Comparison of ENCODE assay signal across 8 cellular contexts in genomic region chr16:30005341-30006094, GRCh38. TPM values are rescaled to one million over a fixed set of nuclear protein-coding genes. Genes with fewer than 3 reads are reported as not detected.
DNase-seq lines count a peak whose midpoint lies in the region; TF ChIP-seq lines count a peak whose summit lies in the region.

No MANE protein-coding gene starts in this region.

- peaks cover 8% of the 10 kb centered on the region for H3K36me3 ChIP-seq in fibroblast of lung (ENCODE audit: control insufficient read depth, insufficient read depth, low read length)
- peaks cover 57% of the 10 kb centered on the region for H3K36me3 ChIP-seq in neutrophil

- H3K79me2 ChIP-seq in fibroblast of lung (ENCODE audit: control insufficient read depth, insufficient read depth, low read length): no peaks in the 10 kb centered on the region

- no peaks in the 10 kb centered on the region for H3K4me1 ChIP-seq in fibroblast of lung (ENCODE audit: control insufficient read depth, extremely low read depth, insufficient read depth, low read length)
- H3K4me1 ChIP-seq in neutrophil (ENCODE audit: control insufficient read depth in 1 of 2, insufficient read depth in 1 of 2, low read depth in 1 of 2, low read length in 1 of 2): peaks cover 0 to under 1% of the 10 kb centered on the region in 2 experiments

- H3K9me3 ChIP-seq in fibroblast of lung (ENCODE audit: control insufficient read depth, insufficient read depth, low read depth, low read length): no peaks in the 10 kb centered on the region
- H3K9me3 ChIP-seq in neutrophil: no peaks in the 10 kb centered on the region

- H3K27ac ChIP-seq in fibroblast of lung (ENCODE audit: insufficient read depth, low read length) (no peak overlapping the region), neutrophil (no peak overlapping the region)

- H3K9ac ChIP-seq in fibroblast of lung (ENCODE audit: insufficient read depth, low read length): no peak overlapping the region

- TF ChIP-seq CTCF in fibroblast of lung (conservative IDR thresholded peaks at IDR 0.05 in 1 of 2, IDR thresholded peaks at IDR 0.05 in 1 of 2; ENCODE audit: low read depth in 1 of 2, low read length in 2 of 2) (peak; percentile 77 to 83), neutrophil (IDR thresholded peaks at IDR 0.05) (peak; percentile 29)

- DNase-seq in NCI-H526 (lab: John Stamatoyannopoulos, UW) (peak; percentile 28 to 82), NCI-H526 treated with DMSO at 0.1 percent for 48 hours (lab: John Stamatoyannopoulos, UW) (no peak), LHCN-M2 (ENCODE audit: low read depth) (peak; percentile 31), fibroblast of lung (ENCODE audit: low read depth in 2 of 2) (peak in 1 of 2 donors; percentile 45), UCSD-AML1 (lab: John Stamatoyannopoulos, UW; ENCODE audit: unreplicated experiment) (no peak), superior temporal gyrus (ENCODE audit: extremely low spot score) (no peak)
- peak; percentile 40 to 48 for DNase-seq in activated CD4-positive, alpha-beta T cell treated with anti-CD3 and anti-CD28 coated beads for 4 hours

- H4K20me1 ChIP-seq in fibroblast of lung (ENCODE audit: control insufficient read depth, extremely low read depth, insufficient read depth, low read length): no peaks in the 10 kb centered on the region

- H3K4me3 ChIP-seq in fibroblast of lung (replicated peaks in 1 of 4; ENCODE audit: control extremely low read depth in 1 of 4, insufficient read depth in 1 of 4, low read depth in 3 of 4, low read length in 4 of 4): no peak overlapping the region
- no peak overlapping the region for H3K4me3 ChIP-seq in neutrophil (ENCODE audit: low read depth in 1 of 2, low read length in 1 of 2)

- no peak overlapping the region for H2AFZ ChIP-seq in fibroblast of lung (ENCODE audit: low read length)

- H3K4me2 ChIP-seq in fibroblast of lung (ENCODE audit: extremely low read depth, insufficient read depth, low read length): no peak overlapping the region

- peaks cover 7% of the 10 kb centered on the region for H3K27me3 ChIP-seq in fibroblast of lung (ENCODE audit: control insufficient read depth, insufficient read depth, low read length)
- peaks cover 20% of the 10 kb centered on the region for H3K27me3 ChIP-seq in neutrophil

RNA-seq across cellular contexts. Expression of gene DOC2A, which starts 5.3 kb away (rescaled TPM):
- total RNA-seq in LHCN-M2 (2014; rRNA removed) (not detected in 2 replicates), fibroblast of lung (0.26 and 0.33 TPM in 2 replicates)
- not detected for polyA plus RNA-seq in LHCN-M2 (2012)
- polyA plus RNA-seq in fibroblast of lung: 0.03 TPM in 1 of 2 replicates, not detected in the other
- not detected in 2 replicates for polyA plus RNA-seq in fibroblast of lung (2012)
- polyA minus RNA-seq in fibroblast of lung (ENCODE audit: low replicate concordance): not detected in 2 replicates

RNA-seq across cellular contexts. Expression of gene INO80E, which starts 9.5 kb away (rescaled TPM):
- total RNA-seq in LHCN-M2 (2014; rRNA removed) (116 and 194 TPM in 2 replicates), fibroblast of lung (16.3 and 18.5 TPM in 2 replicates)
- polyA plus RNA-seq in LHCN-M2 (2012): 76.4 TPM
- 21.9 and 37.1 TPM in 2 replicates for polyA plus RNA-seq in fibroblast of lung
- 41.6 and 62.5 TPM in 2 replicates for polyA plus RNA-seq in fibroblast of lung (2012)
- polyA minus RNA-seq in fibroblast of lung (ENCODE audit: low replicate concordance): 10.7 and 15.9 TPM in 2 replicates

RNA-seq across cellular contexts. Expression of gene HIRIP3, which starts 10.1 kb away (rescaled TPM):
- total RNA-seq in LHCN-M2 (2014; rRNA removed): 12.2 and 22.4 TPM in 2 replicates
- 12.8 TPM for polyA plus RNA-seq in LHCN-M2 (2012)
- total RNA-seq in fibroblast of lung: 5.6 and 7.9 TPM in 2 replicates
- polyA plus RNA-seq in fibroblast of lung: 3.0 and 7.2 TPM in 2 replicates
- 5.7 and 14.8 TPM in 2 replicates for polyA plus RNA-seq in fibroblast of lung (2012)
- 6.8 and 7.4 TPM in 2 replicates for polyA minus RNA-seq in fibroblast of lung (ENCODE audit: low replicate concordance)

RNA-seq across cellular contexts. Expression of gene C16orf92, which starts 17.5 kb away (rescaled TPM):
- total RNA-seq in LHCN-M2 (2014; rRNA removed) (not detected in 2 replicates), fibroblast of lung (not detected in 2 replicates)
- not detected for polyA plus RNA-seq in LHCN-M2 (2012)
- not detected in 2 replicates for polyA plus RNA-seq in fibroblast of lung
- not detected in 2 replicates for polyA plus RNA-seq in fibroblast of lung (2012)
- not detected in 2 replicates for polyA minus RNA-seq in fibroblast of lung (ENCODE audit: low replicate concordance)

RNA-seq across cellular contexts. Expression of gene TLCD3B, which starts 25.6 kb away (rescaled TPM):
- total RNA-seq in LHCN-M2 (2014; rRNA removed) (not detected in 2 replicates), fibroblast of lung (not detected in 2 replicates)
- polyA plus RNA-seq in LHCN-M2 (2012): 0.09 TPM
- 0.11 TPM in 1 of 2 replicates, not detected in the other for polyA plus RNA-seq in fibroblast of lung
- polyA plus RNA-seq in fibroblast of lung (2012): 0.12 TPM in 1 of 2 replicates, not detected in the other
- polyA minus RNA-seq in fibroblast of lung (ENCODE audit: low replicate concordance): not detected in 2 replicates

Comparison
In these comparisons a context has a peak if more than half of its experiments do, and no peak if none do; other contexts are left out.
1. DNase-seq: peak in NCI-H526 (2 of 2), LHCN-M2 (single experiment) and activated CD4-positive, alpha-beta T cell treated with anti-CD3 and anti-CD28 coated beads for 4 hours (2 of 2); none in NCI-H526 treated with DMSO at 0.1 percent for 48 hours (single experiment), UCSD-AML1 (single experiment) and superior temporal gyrus (single experiment).